Comparison of ENCODE assay signal across 8 cellular contexts in the genomic region with DNA sequence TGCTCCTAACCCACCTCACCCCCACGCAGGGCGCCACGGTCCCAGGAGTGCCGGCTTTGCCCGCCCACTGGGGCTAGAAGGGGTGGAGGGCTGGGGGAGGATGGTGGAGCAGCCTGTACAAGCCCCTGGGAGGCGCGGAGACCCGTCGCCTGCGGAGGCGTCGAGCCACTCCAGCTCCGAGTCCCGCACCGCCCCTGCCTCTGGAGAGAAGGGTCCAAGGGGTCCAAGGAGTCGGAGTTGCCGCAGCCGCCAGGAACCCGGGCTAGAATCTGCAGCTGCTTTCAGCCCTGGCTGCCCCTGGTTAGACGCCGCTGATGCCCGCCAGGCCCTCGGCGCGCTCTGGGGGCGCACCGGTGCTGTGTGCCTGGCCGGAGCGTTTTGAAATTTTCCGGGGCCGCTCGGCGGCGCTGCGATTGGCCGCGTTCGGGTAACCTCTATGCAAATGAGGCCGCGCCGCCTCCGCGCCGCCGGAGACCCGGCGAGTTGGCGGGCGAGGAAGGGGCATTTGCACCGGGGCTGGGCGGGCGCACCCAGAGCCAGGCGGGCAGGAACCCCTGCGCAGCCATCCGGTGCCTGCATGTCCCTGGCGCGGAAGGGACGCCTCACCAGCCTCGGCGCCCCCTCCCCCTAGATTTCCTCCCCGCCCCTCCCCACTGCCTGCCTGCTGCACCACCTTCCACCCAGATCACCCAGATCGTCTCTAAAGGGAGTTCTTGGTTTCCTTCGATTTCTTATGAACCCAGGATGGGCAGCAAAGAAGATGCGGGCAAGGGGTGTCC. TPM values are rescaled to one million over a fixed set of nuclear protein-coding genes. Genes with fewer than 3 reads are reported as not detected.
DNase-seq lines count a peak whose midpoint lies in the region; ATAC-seq and TF ChIP-seq lines count a peak whose summit lies in the region.

Gene HMX2 (plus strand): TSS at position 502 of the 779 bp plus-strand sequence. CDS start 243 bp downstream, at position 745.

- H3K4me1 Mint-ChIP-seq in T-cell = peaks cover 52 to 69% (median 64%) of the 10 kb centered on the region in 3 donors

- H3K9me3 Mint-ChIP-seq in T-cell = no peaks in the 10 kb centered on the region

- H3K27me3 Mint-ChIP-seq in T-cell = peaks cover 48 to 76% of the 10 kb centered on the region in 2 donors

- H3K4me2 ChIP-seq in BLaER1 treated with 17β-estradiol and CSF1 and Interleukin-3, amounts not matched to agents 10 nM and 100 nM = peak within 1 kb of the TSS; percentile 65 to 99 (median 82)

- no peaks in the 10 kb centered on the region for H3K36me3 Mint-ChIP-seq in T-cell

- H3K36me3 ChIP-seq in BLaER1 treated with 17β-estradiol and CSF1 and Interleukin-3, amounts not matched to agents 10 nM and 100 nM = no peaks in the 10 kb centered on the region
- H3K36me3 ChIP-seq in iPS-15b (ENCODE audit: control insufficient read depth, insufficient read depth, low read length) = no peaks in the 10 kb centered on the region

- H4K20me1 ChIP-seq in BLaER1 treated with 17β-estradiol and CSF1 and Interleukin-3, amounts not matched to agents 10 nM and 100 nM = peaks cover 0 to 89% (median 74%) of the 10 kb centered on the region in 11 experiments; a peak in 19 of 22 replicates

- H3K4me3 ChIP-seq in BLaER1 treated with 17β-estradiol and CSF1 and Interleukin-3, amounts not matched to agents 10 nM and 100 nM = peak within 1 kb of the TSS; percentile 40 to 62 (median 46)
- peak within 1 kb of the TSS; percentile 59 for H3K4me3 ChIP-seq in iPS-15b (ENCODE audit: low read depth, low read length)

- H3K27me3 ChIP-seq in BLaER1 treated with 17β-estradiol and CSF1 and Interleukin-3, amounts not matched to agents 10 nM and 100 nM = peaks cover 100% of the 10 kb centered on the region in 11 experiments
- H3K27me3 ChIP-seq in iPS-15b (ENCODE audit: control insufficient read depth, insufficient read depth, low read length) = peaks cover 98% of the 10 kb centered on the region

- peak; percentile 27 to 52 (median 28) for ATAC-seq in T-cell (replicated peaks in 1 of 4)
- no peak for ATAC-seq in HG03139 (IDR thresholded peaks at IDR 0.05; ENCODE audit: unreplicated experiment)
- no peak for ATAC-seq in GM18498 (IDR thresholded peaks at IDR 0.05; ENCODE audit: unreplicated experiment)

- DNase-seq in GM20000 (ENCODE audit: low spot score) (peak; percentile 85), T-cell (peak in 2 of 34 experiments; percentile 28 to 33), activated gamma-delta T cell (lab: John Stamatoyannopoulos, UW) (no peak), OCI-M2 (lab: John Stamatoyannopoulos, UW; ENCODE audit: unreplicated experiment) (no peak)

- no peak within 1 kb of the TSS; a peak in 1 of 22 replicates for H3K27ac ChIP-seq in BLaER1 treated with 17β-estradiol and CSF1 and Interleukin-3, amounts not matched to agents 10 nM and 100 nM

- H3K9ac ChIP-seq in BLaER1 treated with 17β-estradiol and CSF1 and Interleukin-3, amounts not matched to agents 10 nM and 100 nM = peak within 1 kb of the TSS in 2 of 11 experiments; percentile 7 to 34; a peak in 2 of 22 replicates
- H3K9ac ChIP-seq in iPS-15b (ENCODE audit: low read depth, low read length) = no peak within 1 kb of the TSS

- H3K9me3 ChIP-seq in BLaER1 treated with 17β-estradiol and CSF1 and Interleukin-3, amounts not matched to agents 10 nM and 100 nM (replicated peaks in 1 of 11) = peaks cover 0 to 16% (median 9%) of the 10 kb centered on the region in 11 experiments; a peak in 11 of 22 replicates
- H3K9me3 ChIP-seq in iPS-15b (ENCODE audit: control insufficient read depth, insufficient read depth, low read length) = no peaks in the 10 kb centered on the region

- CTCF ChIA-PET in T-cell (lab: Charles Lee) = interaction anchor here in 1 of 2 donors (1.3 kb wide), 1 partner anchor 14 kb away, joined by 4 read pairs; no protein-coding TSS in a partner anchor

- no peak for TF ChIP-seq CTCF in GM20000 (IDR thresholded peaks at IDR 0.05; ENCODE audit: extremely low read depth, missing control alignments)

- H3K27ac Mint-ChIP-seq in T-cell = peak within 1 kb of the TSS in 1 of 2 donors; percentile 69

- H3K4me1 ChIP-seq in BLaER1 treated with 17β-estradiol and CSF1 and Interleukin-3, amounts not matched to agents 10 nM and 100 nM = peaks cover 53 to 71% (median 65%) of the 10 kb centered on the region in 10 experiments
- peaks cover 17% of the 10 kb centered on the region for H3K4me1 ChIP-seq in iPS-15b (ENCODE audit: control insufficient read depth, insufficient read depth, low read length)

- peak within 1 kb of the TSS; percentile 52 to 77 (median 73) for H3K4me3 Mint-ChIP-seq in T-cell

- POLR2A ChIA-PET in T-cell (lab: Charles Lee) = no interaction called here

RNA-seq across cellular contexts. Expression of gene HMX2, which starts in this region (rescaled TPM):
- total RNA-seq in T-cell = not detected

Comparison
In these comparisons a context has a peak if more than half of its experiments do, and no peak if none do; other contexts are left out.
1. Peak in ATAC-seq in T-cell; RNA of the gene not detected or under 1 TPM.